Comparison of ENCODE assay signal across 27 cellular contexts in genomic region chr1:157702308-157702825, GRCh38. TPM values are rescaled to one million over a fixed set of nuclear protein-coding genes. Genes with fewer than 3 reads are reported as not detected.
"Had no signal": no experiment of that assay in that cellular context is flagged by ENCODE, and none has a peak within 500 bp of the region (broad histone marks: within the 10 kb centered on the region; RNA-seq: fewer than 3 reads in every experiment).

No MANE protein-coding gene starts in this region.

- H3K27ac Mint-ChIP-seq: activated CD4-positive, alpha-beta T cell treated with anti-CD3 and anti-CD28 coated beads, Interleukin-2, amount 10 ng/mL, durations not matched to agents 7 days and 5 days; activated naive CD4-positive, alpha-beta T cell treated with anti-CD3 and anti-CD28 coated beads, Interleukin-2, amount 10 ng/mL, durations not matched to agents 7 days and 5 days; memory B cell; T-helper 1 cell treated with Interleukin-12 subunit alpha and Interleukin-12 subunit beta and Interleukin-4 antibody, amounts not matched to agents 30 μg/mL and 1 μg/mL, for 36 hours had no signal

- H3K4me3 ChIP-seq: body of pancreas, cardiac muscle cell, heart right ventricle, right lobe of liver, skin epidermis, testis, uterus had no signal

- H3K9me3 Mint-ChIP-seq: activated CD4-positive, alpha-beta T cell treated with anti-CD3 and anti-CD28 coated beads, Interleukin-2, amount 10 ng/mL, durations not matched to agents 7 days and 5 days; activated naive CD4-positive, alpha-beta T cell treated with anti-CD3 and anti-CD28 coated beads, Interleukin-2, amount 10 ng/mL, durations not matched to agents 7 days and 5 days; memory B cell; T-helper 1 cell treated with Interleukin-12 subunit alpha and Interleukin-12 subunit beta and Interleukin-4 antibody, amounts not matched to agents 30 μg/mL and 1 μg/mL, for 36 hours had no signal

- H3K36me3 Mint-ChIP-seq: activated naive CD4-positive, alpha-beta T cell treated with anti-CD3 and anti-CD28 coated beads, Interleukin-2, amount 10 ng/mL, durations not matched to agents 7 days and 5 days had no signal

- H3K27me3 ChIP-seq: body of pancreas, cardiac muscle cell, right lobe of liver, testis, uterus had no signal

- H3K27ac ChIP-seq: body of pancreas, cardiac muscle cell, right lobe of liver, testis, uterus had no signal

- H3K27me3 Mint-ChIP-seq: memory B cell had no signal

- ATAC-seq: body of pancreas, heart right ventricle, left colon, right lobe of liver had no signal

- DNase-seq: activated CD4-positive, alpha-beta T cell treated with anti-CD3 and anti-CD28 coated beads, Interleukin-2, amount 10 ng/mL, durations not matched to agents 7 days and 5 days; activated CD4-positive, CD25-positive, alpha-beta regulatory T cell; activated CD8-positive, alpha-beta memory T cell treated with anti-CD3 and anti-CD28 coated beads for 24 hours; activated CD8-positive, alpha-beta memory T cell treated with anti-CD3 and anti-CD28 coated beads, Interleukin-2, amount 50 U/mL, for 4 hours; activated effector memory CD4-positive, alpha-beta T cell treated with anti-CD3 and anti-CD28 coated beads, Interleukin-2, amount 50 U/mL, for 16 hours; activated naive CD4-positive, alpha-beta T cell treated with anti-CD3 and anti-CD28 coated beads, Interleukin-2, amount 10 ng/mL, durations not matched to agents 7 days and 5 days; anterior cingulate cortex; body of pancreas; erythroblast; foreskin fibroblast; heart right ventricle; left colon; occipital lobe; posterior cingulate gyrus; right lobe of liver; stimulated activated CD4-positive, alpha-beta T cell treated with anti-CD3 and anti-CD28 coated beads, Interleukin-2, amount 100 ng/mL, for 24 hours; stimulated activated naive CD4-positive, alpha-beta T cell; testis; trophoblast cell; uterus had no signal

- H3K4me3 Mint-ChIP-seq: activated CD4-positive, alpha-beta T cell treated with anti-CD3 and anti-CD28 coated beads, Interleukin-2, amount 10 ng/mL, durations not matched to agents 7 days and 5 days; activated naive CD4-positive, alpha-beta T cell treated with anti-CD3 and anti-CD28 coated beads, Interleukin-2, amount 10 ng/mL, durations not matched to agents 7 days and 5 days; memory B cell; T-helper 1 cell treated with Interleukin-12 subunit alpha and Interleukin-12 subunit beta and Interleukin-4 antibody, amounts not matched to agents 30 μg/mL and 1 μg/mL, for 36 hours had no signal

- H3K36me3 ChIP-seq: cardiac muscle cell, heart right ventricle, right lobe of liver, uterus had no signal

- H3K4me1 Mint-ChIP-seq: activated CD4-positive, alpha-beta T cell treated with anti-CD3 and anti-CD28 coated beads, Interleukin-2, amount 10 ng/mL, durations not matched to agents 7 days and 5 days; activated naive CD4-positive, alpha-beta T cell treated with anti-CD3 and anti-CD28 coated beads, Interleukin-2, amount 10 ng/mL, durations not matched to agents 7 days and 5 days had no signal

- H3K9me3 ChIP-seq: body of pancreas, right lobe of liver, testis, uterus had no signal

RNA-seq across cellular contexts. Expression of gene FCRL3, which starts 1.8 kb away (rescaled TPM):
- total RNA-seq: body of pancreas, cardiac muscle cell, chondrocyte, fibroblast of lung, lower leg skin, occipital lobe had no signal
